In genomic region chr2:218582085-218582484, GRCh38 we compare ENCODE assay signal across 11 cellular contexts. TPM values are rescaled to one million over a fixed set of nuclear protein-coding genes. Genes with fewer than 3 reads are reported as not detected.
A peak's percentile ranks its signal among the peaks of the same experiment; 100 is the strongest.
DNase-seq lines count a peak whose midpoint lies in the region; ATAC-seq and TF ChIP-seq lines count a peak whose summit lies in the region.
"Had no signal": no experiment of that assay in that cellular context is flagged by ENCODE, and none has a peak within 500 bp of the region (broad histone marks: within the 10 kb centered on the region; RNA-seq: fewer than 3 reads in every experiment).

No MANE protein-coding gene starts in this region.

- H3K4me3 ChIP-seq in colonic mucosa = no peak overlapping the region

- H3K9ac ChIP-seq in colonic mucosa (ENCODE audit: low read depth in 2 of 2, low read length in 2 of 2) = no peak overlapping the region

- intact Hi-C loops in colonic mucosa (cut with DNase I) = no loop called here

- no peak overlapping the region for H3K27ac ChIP-seq in colonic mucosa
- H3K27ac ChIP-seq: VCaP had no signal

- H3K27me3 ChIP-seq in colonic mucosa = no peaks in the 10 kb centered on the region

- H3K9me3 ChIP-seq in colonic mucosa = no peaks in the 10 kb centered on the region

- peaks cover 12 to 34% of the 10 kb centered on the region in 2 donors for H3K36me3 Mint-ChIP-seq in activated naive CD4-positive, alpha-beta T cell treated with anti-CD3 and anti-CD28 coated beads, Interleukin-2, amount 50 U/mL, for 72 hours

- peak; percentile 100 for ATAC-seq in activated naive CD4-positive, alpha-beta T cell treated with anti-CD3 and anti-CD28 coated beads, Interleukin-2, amount 50 U/mL, for 72 hours
- peak; percentile 75 for ATAC-seq in HG03575 (IDR thresholded peaks at IDR 0.05; ENCODE audit: extremely low read depth, insufficient number of reproducible peaks, low FRiP score, unreplicated experiment)

- no peaks in the 10 kb centered on the region for H3K4me1 ChIP-seq in colonic mucosa

- H3K9me3 Mint-ChIP-seq in activated naive CD4-positive, alpha-beta T cell treated with anti-CD3 and anti-CD28 coated beads, Interleukin-2, amount 50 U/mL, for 72 hours = no peaks in the 10 kb centered on the region

- H3K36me3 ChIP-seq in colonic mucosa = peaks cover 11% of the 10 kb centered on the region

- H3K27ac Mint-ChIP-seq in activated naive CD4-positive, alpha-beta T cell treated with anti-CD3 and anti-CD28 coated beads, Interleukin-2, amount 50 U/mL, for 72 hours = peak overlapping the region; percentile 74 to 79

- no peak for DNase-seq in activated naive CD4-positive, alpha-beta T cell treated with anti-CD3 and anti-CD28 coated beads, Interleukin-2, amount 50 U/mL, for 72 hours (ENCODE audit: low spot score in 2 of 2)
- no peak for DNase-seq in activated naive CD4-positive, alpha-beta T cell (lab: John Stamatoyannopoulos, UW)
- peak; percentile 45 for DNase-seq in astrocyte of the hippocampus (ENCODE audit: low read depth, low spot score)
- DNase-seq in stromal cell of bone marrow (ENCODE audit: low read depth) = peak; percentile 61
- DNase-seq in colonic mucosa = no peak
- no peak for DNase-seq in DMS153 treated with DMSO at 0.1 percent for 48 hours (lab: John Stamatoyannopoulos, UW; ENCODE audit: unreplicated experiment)
- DNase-seq in stimulated activated CD4-positive, alpha-beta T cell treated with anti-CD3 and anti-CD28 coated beads, Interleukin-4, amount 100 ng/mL, for 4 hours = no peak
- DNase-seq: C1 segment of cervical spinal cord, NCI-H2029 treated with DMSO at 0.1 percent for 48 hours had no signal

- TF ChIP-seq CTCF in colonic mucosa (IDR thresholded peaks at IDR 0.05) = no peak

RNA-seq across cellular contexts. Expression of gene CNOT9, which starts 13.4 kb away (rescaled TPM):
- total RNA-seq in activated naive CD4-positive, alpha-beta T cell treated with anti-CD3 and anti-CD28 coated beads, Interleukin-2, amount 50 U/mL, for 72 hours = 100 to 1,000 TPM in 1 of 2 donors, 10 to 100 TPM in 1; 71.4 to 100 TPM
- total RNA-seq in colonic mucosa = 10 to 100 TPM; 36.0 to 52.5 TPM

RNA-seq across cellular contexts. Expression of gene USP37, which starts 13.9 kb away (rescaled TPM):
- total RNA-seq in activated naive CD4-positive, alpha-beta T cell treated with anti-CD3 and anti-CD28 coated beads, Interleukin-2, amount 50 U/mL, for 72 hours = 10 to 100 TPM; 54.0 to 65.5 TPM
- 10 to 100 TPM; 13.1 to 13.4 TPM for total RNA-seq in colonic mucosa

RNA-seq across cellular contexts. Expression of gene PLCD4, which starts 25.6 kb away (rescaled TPM):
- under 1 TPM; 0.36 to 0.43 TPM for total RNA-seq in activated naive CD4-positive, alpha-beta T cell treated with anti-CD3 and anti-CD28 coated beads, Interleukin-2, amount 50 U/mL, for 72 hours
- total RNA-seq in colonic mucosa = 1 to 10 TPM in 1 of 2 donors, under 1 TPM in 1; 0.54 to 1.6 TPM

Comparison
In these comparisons a context has a peak if more than half of its experiments do, and no peak if none do; other contexts are left out.
1. DNase-seq: peak in astrocyte of the hippocampus (single experiment) and stromal cell of bone marrow (single experiment); none in activated naive CD4-positive, alpha-beta T cell treated with anti-CD3 and anti-CD28 coated beads, Interleukin-2, amount 50 U/mL, for 72 hours (0 of 2), activated naive CD4-positive, alpha-beta T cell (0 of 4), colonic mucosa (single experiment), DMS153 treated with DMSO at 0.1 percent for 48 hours (single experiment) and stimulated activated CD4-positive, alpha-beta T cell treated with anti-CD3 and anti-CD28 coated beads, Interleukin-4, amount 100 ng/mL, for 4 hours (0 of 2).